ENCODE assay signal across 8 cellular contexts in the genomic region with DNA sequence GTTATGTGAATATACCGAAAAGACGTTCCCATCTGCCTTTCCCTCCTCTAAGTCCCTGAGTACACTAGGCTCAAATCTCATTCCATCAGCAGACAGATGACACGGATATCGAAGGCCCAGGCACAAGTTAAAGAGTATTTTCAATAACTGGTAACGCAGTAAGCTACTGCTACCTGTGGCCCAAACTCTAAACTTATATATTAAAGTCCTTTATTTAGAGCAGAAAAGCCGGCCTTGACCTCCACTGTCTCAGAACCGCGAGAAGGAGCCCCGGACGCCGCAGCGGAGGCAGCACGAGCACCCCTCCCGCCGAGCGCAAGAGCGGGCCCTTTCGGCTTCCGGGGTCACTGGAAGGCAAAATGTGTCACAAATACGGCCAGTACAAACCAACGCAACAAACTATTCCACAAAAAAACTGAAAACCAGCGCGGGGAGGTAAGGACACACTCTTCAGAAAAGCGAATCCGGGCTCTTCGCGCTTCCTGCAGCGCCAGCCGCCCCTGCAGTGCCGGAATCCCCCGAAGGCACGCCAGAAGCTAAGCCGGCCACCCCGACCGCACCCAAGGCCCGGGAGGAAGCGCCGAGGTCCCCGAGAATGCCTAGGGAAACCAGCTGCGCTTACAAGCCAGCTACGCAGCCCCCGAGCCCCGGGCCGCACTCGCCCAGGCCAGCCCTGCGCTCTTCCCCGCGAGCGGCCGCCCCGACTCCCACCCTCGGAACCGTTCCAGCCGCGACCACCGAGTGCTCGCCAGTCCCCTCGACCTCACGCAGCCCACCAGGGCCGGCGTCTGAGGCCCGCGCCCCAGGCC. TPM values are rescaled to one million over a fixed set of nuclear protein-coding genes. Genes with fewer than 3 reads are reported as not detected.
DNase-seq lines count a peak whose midpoint lies in the region; ATAC-seq and TF ChIP-seq lines count a peak whose summit lies in the region.

No MANE protein-coding gene starts in this region.

- peak; percentile 12 to 18 for ATAC-seq in activated T-cell treated with anti-CD3 and anti-CD28 coated beads, Interleukin-2, amount 50 U/mL, for 4 hours

- H2AFZ ChIP-seq in fibroblast of lung (ENCODE audit: low read length), result no peak overlapping the region
- H2AFZ ChIP-seq in neuron (ENCODE audit: low read depth, low read length), result no peak overlapping the region

- peaks cover 5% of the 10 kb centered on the region for H3K36me3 Mint-ChIP-seq in activated T-cell treated with anti-CD3 and anti-CD28 coated beads, Interleukin-2, amount 50 U/mL, for 4 hours (ENCODE audit: insufficient read depth)

- H3K79me2 ChIP-seq in fibroblast of lung (ENCODE audit: control insufficient read depth, insufficient read depth, low read length), result peaks cover 93% of the 10 kb centered on the region

- peaks cover 9% of the 10 kb centered on the region for H4K20me1 ChIP-seq in fibroblast of lung (ENCODE audit: control insufficient read depth, extremely low read depth, insufficient read depth, low read length)

- peaks cover 76% of the 10 kb centered on the region for H3K4me1 Mint-ChIP-seq in activated T-cell treated with anti-CD3 and anti-CD28 coated beads, Interleukin-2, amount 50 U/mL, for 4 hours (ENCODE audit: low read depth)

- peak overlapping the region; percentile 93 for H3K9ac ChIP-seq in fibroblast of lung (ENCODE audit: insufficient read depth, low read length)

- TF ChIP-seq CTCF in GM12864 (IDR thresholded peaks at IDR 0.05; ENCODE audit: low read depth, low read length, missing control alignments) (no peak), fibroblast of lung (conservative IDR thresholded peaks at IDR 0.05 in 1 of 2, IDR thresholded peaks at IDR 0.05 in 1 of 2; ENCODE audit: low read depth in 1 of 2, low read length in 2 of 2) (no peak)

- H3K4me1 ChIP-seq in fibroblast of lung (ENCODE audit: control insufficient read depth, extremely low read depth, insufficient read depth, low read length), result peaks cover 19% of the 10 kb centered on the region
- H3K4me1 ChIP-seq in neuron (ENCODE audit: insufficient read depth, low read length), result peaks cover 32% of the 10 kb centered on the region

- H3K27me3 ChIP-seq in fibroblast of lung (ENCODE audit: control insufficient read depth, insufficient read depth, low read length) (no peaks in the 10 kb centered on the region), neuron (ENCODE audit: insufficient read depth, low read length) (no peaks in the 10 kb centered on the region)

- peak overlapping the region; percentile 99 for H3K4me2 ChIP-seq in fibroblast of lung (ENCODE audit: extremely low read depth, insufficient read depth, low read length)

- no peaks in the 10 kb centered on the region for H3K27me3 Mint-ChIP-seq in activated T-cell treated with anti-CD3 and anti-CD28 coated beads, Interleukin-2, amount 50 U/mL, for 4 hours (ENCODE audit: low read depth)

- H3K36me3 ChIP-seq in fibroblast of lung (ENCODE audit: control insufficient read depth, insufficient read depth, low read length) (no peaks in the 10 kb centered on the region), neuron (ENCODE audit: insufficient read depth, low read length) (no peaks in the 10 kb centered on the region)

- H3K27ac ChIP-seq in fibroblast of lung (ENCODE audit: insufficient read depth, low read length), result peak overlapping the region; percentile 85

- no peaks in the 10 kb centered on the region for H3K9me3 Mint-ChIP-seq in activated T-cell treated with anti-CD3 and anti-CD28 coated beads, Interleukin-2, amount 50 U/mL, for 4 hours

- H3K9me3 ChIP-seq in fibroblast of lung (ENCODE audit: control insufficient read depth, insufficient read depth, low read depth, low read length) (no peaks in the 10 kb centered on the region), neuron (ENCODE audit: low read length) (no peaks in the 10 kb centered on the region)

- DNase-seq in GM12864 (ENCODE audit: low read depth) (no peak), HCEC 1CT (peak; percentile 42), MV-4-11 (lab: John Stamatoyannopoulos, UW) (peak; percentile 34), fibroblast of lung (ENCODE audit: low read depth in 2 of 2) (peak; percentile 32 to 33), mesenteric fat pad (ENCODE audit: low spot score) (no peak), SKM-1 treated with dmso at 0.1 percent for 144 hours (lab: John Stamatoyannopoulos, UW; ENCODE audit: unreplicated experiment) (no peak)
- peak; percentile 25 for DNase-seq in activated T-cell treated with anti-CD3 and anti-CD28 coated beads, Interleukin-2, amount 50 U/mL, for 4 hours

- H3K4me3 ChIP-seq in GM12864 (ENCODE audit: low read depth, low read length) (peak overlapping the region; percentile 96), fibroblast of lung (replicated peaks in 1 of 4; ENCODE audit: control extremely low read depth in 1 of 4, insufficient read depth in 1 of 4, low read depth in 3 of 4, low read length in 4 of 4) (peak overlapping the region; percentile 90 to 96 (median 92)), neuron (ENCODE audit: low read length) (peak overlapping the region; percentile 95)

- H3K4me3 Mint-ChIP-seq in activated T-cell treated with anti-CD3 and anti-CD28 coated beads, Interleukin-2, amount 50 U/mL, for 4 hours, result peak overlapping the region; percentile 92

RNA-seq across cellular contexts. Expression of a gene that starts 0.7 kb away (rescaled TPM):
- 10 to 100 TPM; 44.9 to 49.9 (median 47.4) TPM for total RNA-seq in activated T-cell treated with anti-CD3 and anti-CD28 coated beads, Interleukin-2, amount 50 U/mL, for 4 hours
- total RNA-seq in fibroblast of lung, result 27.7 and 33.2 TPM in 2 replicates
- 25.9 and 28.8 TPM in 2 replicates for polyA plus RNA-seq in fibroblast of lung
- polyA plus RNA-seq in fibroblast of lung (2012), result 23.1 and 23.5 TPM in 2 replicates
- 24.0 and 26.3 TPM in 2 replicates for polyA minus RNA-seq in fibroblast of lung (ENCODE audit: low replicate concordance)
- 39.0 TPM for total RNA-seq in mesenteric fat pad

RNA-seq across cellular contexts. Expression of a gene that starts 12.3 kb away (rescaled TPM):
- 10 to 100 TPM; 42.7 to 52.9 (median 47.4) TPM for total RNA-seq in activated T-cell treated with anti-CD3 and anti-CD28 coated beads, Interleukin-2, amount 50 U/mL, for 4 hours
- 33.9 and 38.8 TPM in 2 replicates for total RNA-seq in fibroblast of lung
- polyA plus RNA-seq in fibroblast of lung, result 23.0 and 25.5 TPM in 2 replicates
- polyA plus RNA-seq in fibroblast of lung (2012), result 19.7 and 21.3 TPM in 2 replicates
- 20.3 and 26.3 TPM in 2 replicates for polyA minus RNA-seq in fibroblast of lung (ENCODE audit: low replicate concordance)
- total RNA-seq in mesenteric fat pad, result 22.6 TPM

RNA-seq across cellular contexts. Expression of a gene that starts 26.9 kb away (rescaled TPM):
- total RNA-seq in activated T-cell treated with anti-CD3 and anti-CD28 coated beads, Interleukin-2, amount 50 U/mL, for 4 hours, result 10 to 100 TPM in 2 of 3 donors, 1 to 10 TPM in 1; 6.8 to 16.1 (median 13.3) TPM
- 3.3 and 6.4 TPM in 2 replicates for total RNA-seq in fibroblast of lung
- polyA plus RNA-seq in fibroblast of lung, result 3.4 and 6.8 TPM in 2 replicates
- 6.3 and 9.8 TPM in 2 replicates for polyA plus RNA-seq in fibroblast of lung (2012)
- 4.1 and 7.8 TPM in 2 replicates for polyA minus RNA-seq in fibroblast of lung (ENCODE audit: low replicate concordance)
- total RNA-seq in mesenteric fat pad, result 12.7 TPM

Comparison
In these comparisons a context has a peak if more than half of its experiments do, and no peak if none do; other contexts are left out.
1. DNase-seq: peak in HCEC 1CT (single experiment), MV-4-11 (single experiment), activated T-cell treated with anti-CD3 and anti-CD28 coated beads, Interleukin-2, amount 50 U/mL, for 4 hours (single experiment) and fibroblast of lung (2 of 2); none in GM12864 (single experiment), mesenteric fat pad (single experiment) and SKM-1 treated with dmso at 0.1 percent for 144 hours (single experiment).
2. Peak in every context shown above with its lines, with median percentiles within 50 percentile points of each other: H3K4me3 ChIP-seq.